8 cellular contexts compared by ENCODE assay signal in genomic region chr20:4108495-4109306, GRCh38. TPM values are rescaled to one million over a fixed set of nuclear protein-coding genes. Genes with fewer than 3 reads are reported as not detected.
DNase-seq lines count a peak whose midpoint lies in the region; ATAC-seq and TF ChIP-seq lines count a peak whose summit lies in the region.

No MANE protein-coding gene starts in this region.

- TF ChIP-seq POLR2A in gastrocnemius medialis (IDR thresholded peaks at IDR 0.05), result no peak

- no peaks in the 10 kb centered on the region for H3K36me3 ChIP-seq in gastrocnemius medialis

- DNase-seq in COLO668 (lab: John Stamatoyannopoulos, UW; ENCODE audit: unreplicated experiment) (peak; percentile 55), NCI-H1694 treated with DMSO at 0.1 percent for 48 hours (lab: John Stamatoyannopoulos, UW) (peak; percentile 81), anterior cingulate cortex (lab: John Stamatoyannopoulos, UW) (peak in 52 of 58 donors; percentile 10 to 75 (median 48)), hippocampal formation (lab: John Stamatoyannopoulos, UW) (peak; percentile 63 to 86), gastrocnemius medialis (peak; percentile 42 to 44)

- in situ Hi-C loops in gastrocnemius medialis (cut with MboI; ENCODE audit: low sequenced_read_pairs in 4 of 4), result loop anchor here (5.0 to 25.0 kb wide), 2 partner anchors 69 to 479 kb away; no protein-coding TSS in a partner anchor

- no peaks in the 10 kb centered on the region for H3K9me3 ChIP-seq in gastrocnemius medialis

- peaks cover 10 to 19% of the 10 kb centered on the region in 2 donors for H3K4me1 ChIP-seq in gastrocnemius medialis

- no peak overlapping the region for H3K4me3 Mint-ChIP-seq in T-helper 1 cell treated with Interleukin-12 subunit alpha and Interleukin-12 subunit beta and Interleukin-4 antibody, amounts not matched to agents 30 μg/mL and 1 μg/mL, for 36 hours

- TF ChIP-seq CTCF in gastrocnemius medialis (IDR thresholded peaks at IDR 0.05 in 4 of 5, conservative IDR thresholded peaks at IDR 0.05 in 1 of 5), result peak; percentile 81 to 98 (median 94)

- no peaks in the 10 kb centered on the region for H3K27me3 Mint-ChIP-seq in T-helper 1 cell treated with Interleukin-12 subunit alpha and Interleukin-12 subunit beta and Interleukin-4 antibody, amounts not matched to agents 30 μg/mL and 1 μg/mL, for 36 hours (ENCODE audit: low read depth)

- H3K27ac ChIP-seq in gastrocnemius medialis, result no peak overlapping the region

- no peaks in the 10 kb centered on the region for H3K36me3 Mint-ChIP-seq in T-helper 1 cell treated with Interleukin-12 subunit alpha and Interleukin-12 subunit beta and Interleukin-4 antibody, amounts not matched to agents 30 μg/mL and 1 μg/mL, for 36 hours (ENCODE audit: low read depth)

- no peaks in the 10 kb centered on the region for H3K27me3 ChIP-seq in gastrocnemius medialis

- H3K4me1 Mint-ChIP-seq in T-helper 1 cell treated with Interleukin-12 subunit alpha and Interleukin-12 subunit beta and Interleukin-4 antibody, amounts not matched to agents 30 μg/mL and 1 μg/mL, for 36 hours (ENCODE audit: low read depth), result peaks cover 28% of the 10 kb centered on the region

- no peaks in the 10 kb centered on the region for H3K9me3 Mint-ChIP-seq in T-helper 1 cell treated with Interleukin-12 subunit alpha and Interleukin-12 subunit beta and Interleukin-4 antibody, amounts not matched to agents 30 μg/mL and 1 μg/mL, for 36 hours

- intact Hi-C loops in gastrocnemius medialis (cut with DNase I; ENCODE audit: low total_unique reads), result no loop called here

- H3K27ac Mint-ChIP-seq in T-helper 1 cell treated with Interleukin-12 subunit alpha and Interleukin-12 subunit beta and Interleukin-4 antibody, amounts not matched to agents 30 μg/mL and 1 μg/mL, for 36 hours, result peak overlapping the region; percentile 5

- ATAC-seq in GM21825 (IDR thresholded peaks at IDR 0.05; ENCODE audit: unreplicated experiment) (peak; percentile 54), gastrocnemius medialis (peak; percentile 86 to 90), HG03139 (IDR thresholded peaks at IDR 0.05; ENCODE audit: unreplicated experiment) (no peak)

- no peak overlapping the region for H3K4me3 ChIP-seq in gastrocnemius medialis

RNA-seq across cellular contexts. Expression of gene SMOX, which starts 39.9 kb away (rescaled TPM):
- total RNA-seq in gastrocnemius medialis, result 1 to 10 TPM in 3 of 4 donors, under 1 TPM in 1; 0.63 to 4.1 (median 2.2) TPM
